Comparison of ENCODE assay signal across 17 cellular contexts in the genomic region with DNA sequence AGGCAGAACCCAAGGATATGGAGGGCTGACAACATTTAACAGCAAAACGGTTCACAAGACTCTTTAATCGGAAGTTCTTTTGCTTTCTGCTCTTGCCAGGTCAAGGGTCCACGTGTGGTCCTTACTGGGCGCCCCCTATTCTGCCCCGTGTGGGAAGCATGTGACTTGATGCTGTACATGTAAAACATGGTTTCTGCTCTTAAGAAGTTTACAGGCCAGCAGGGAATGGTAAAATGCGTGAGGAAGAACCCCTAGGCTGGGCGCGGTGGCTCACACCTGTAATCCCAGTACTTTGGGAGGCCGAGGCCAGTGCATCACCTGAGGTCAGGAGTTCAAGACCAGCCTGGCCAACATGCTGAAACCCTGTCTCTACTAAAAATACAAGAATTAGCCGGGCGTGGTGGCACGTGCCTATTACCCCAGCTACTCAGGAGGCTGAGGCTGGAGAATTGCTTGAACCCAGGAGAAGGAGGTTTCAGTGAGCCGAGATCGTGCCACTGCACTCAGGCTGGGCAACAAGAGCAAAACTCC. TPM values are rescaled to one million over a fixed set of nuclear protein-coding genes. Genes with fewer than 3 reads are reported as not detected.
A peak's percentile ranks its signal among the peaks of the same experiment; 100 is the strongest.
DNase-seq lines count a peak whose midpoint lies in the region; ATAC-seq and TF ChIP-seq lines count a peak whose summit lies in the region.
"Had no signal": no experiment of that assay in that cellular context is flagged by ENCODE, and none has a peak within 500 bp of the region (broad histone marks: within the 10 kb centered on the region; RNA-seq: fewer than 3 reads in every experiment).

No MANE protein-coding gene starts in this region.

- no peaks in the 10 kb centered on the region for H3K9me3 ChIP-seq in stomach
- H3K9me3 ChIP-seq: A549, MG63, pancreas had no signal

- peaks cover 20 to 86% (median 55%) of the 10 kb centered on the region in 4 donors for H3K4me1 ChIP-seq in stomach

- peaks cover 62 to 93% (median 87%) of the 10 kb centered on the region in 4 donors for H3K36me3 ChIP-seq in stomach

- TF ChIP-seq POLR2A in stomach (IDR thresholded peaks at IDR 0.05) = no peak

- TF ChIP-seq CTCF in endothelial cell (IDR thresholded peaks at IDR 0.05; ENCODE audit: unreplicated experiment) (no peak), stomach (IDR thresholded peaks at IDR 0.05) (no peak)

- DNase-seq in activated T-cell treated with anti-CD3 and anti-CD28 coated beads, Interleukin-2, amount 50 U/mL, for 72 hours = no peak
- no peak for DNase-seq in activated T-cell treated with anti-CD3 and anti-CD28 coated beads, Interleukin-2, amount 50 U/mL, for 1 hour
- DNase-seq in T-cell = no peak
- no peak for DNase-seq in endothelial cell (ENCODE audit: low spot score)
- peak; percentile 16 for DNase-seq in stomach
- no peak for DNase-seq in NCI-H2227 treated with DMSO at 0.1 percent for 48 hours (lab: John Stamatoyannopoulos, UW)
- DNase-seq: activated CD4-positive, alpha-beta T cell treated with anti-CD3 and anti-CD28 coated beads for 48 hours; anterior cingulate cortex; effector CD4-positive, alpha-beta T cell; H7; MG63; pancreas; RPMI8226; stimulated activated CD4-positive, alpha-beta T cell treated with anti-CD3 and anti-CD28 coated beads, Interleukin-2, amount 100 ng/mL, for 48 hours had no signal

- H3K27ac ChIP-seq in stomach = no peak overlapping the region
- H3K27ac ChIP-seq: A549, pancreas had no signal

- WGBS in stomach, 5 donors = 86 to 90% (median 89%) methylated on average over 14 of the region's 14 CpGs

- no peak overlapping the region for H3K4me3 ChIP-seq in stomach
- H3K4me3 ChIP-seq: A549, MG63, pancreas had no signal

- peaks cover 91% of the 10 kb centered on the region for H3K4me1 Mint-ChIP-seq in activated T-cell treated with anti-CD3 and anti-CD28 coated beads, Interleukin-2, amount 50 U/mL, for 72 hours (ENCODE audit: low read depth)
- H3K4me1 Mint-ChIP-seq in T-cell (peaks cover 81 to 91% (median 89%) of the 10 kb centered on the region in 3 donors), endothelial cell (ENCODE audit: unreplicated experiment) (peaks cover 8% of the 10 kb centered on the region)

- H3K27me3 Mint-ChIP-seq in activated T-cell treated with anti-CD3 and anti-CD28 coated beads, Interleukin-2, amount 50 U/mL, for 72 hours (ENCODE audit: low read depth) = no peaks in the 10 kb centered on the region
- H3K27me3 Mint-ChIP-seq in T-cell = no peaks in the 10 kb centered on the region
- peaks cover 7% of the 10 kb centered on the region for H3K27me3 Mint-ChIP-seq in endothelial cell (ENCODE audit: unreplicated experiment)

- H3K27me3 ChIP-seq in stomach = no peaks in the 10 kb centered on the region
- H3K27me3 ChIP-seq: MG63, pancreas had no signal

- CTCF ChIA-PET in T-cell (lab: Charles Lee) = no interaction called here

- TF ChIP-seq EP300 in stomach (IDR thresholded peaks at IDR 0.05) = no peak

- peaks cover 21 to 66% of the 10 kb centered on the region in 2 donors for H3K36me3 Mint-ChIP-seq in activated T-cell treated with anti-CD3 and anti-CD28 coated beads, Interleukin-2, amount 50 U/mL, for 72 hours (ENCODE audit: insufficient read depth in 2 of 2)
- H3K36me3 Mint-ChIP-seq in T-cell (peaks cover 66% of the 10 kb centered on the region), endothelial cell (ENCODE audit: low read depth, unreplicated experiment) (peaks cover 60% of the 10 kb centered on the region)

- POLR2A ChIA-PET in T-cell (lab: Charles Lee) = interaction anchor here in 1 of 2 donors (0.6 to 0.7 kb wide), 2 partner anchors 13 to 109 kb away, joined by 4 to 7 read pairs; no protein-coding TSS in a partner anchor

- H3K9me3 Mint-ChIP-seq in activated T-cell treated with anti-CD3 and anti-CD28 coated beads, Interleukin-2, amount 50 U/mL, for 72 hours = no peaks in the 10 kb centered on the region
- H3K9me3 Mint-ChIP-seq in T-cell (no peaks in the 10 kb centered on the region), endothelial cell (ENCODE audit: unreplicated experiment) (no peaks in the 10 kb centered on the region)

- H3K4me3 Mint-ChIP-seq in activated T-cell treated with anti-CD3 and anti-CD28 coated beads, Interleukin-2, amount 50 U/mL, for 72 hours = peak overlapping the region; percentile 27 to 34
- H3K4me3 Mint-ChIP-seq in T-cell (peak overlapping the region in 1 of 3 donors; percentile 64), endothelial cell (ENCODE audit: unreplicated experiment) (peak overlapping the region; percentile 56)

- intact Hi-C loops in stomach (cut with DNase I; ENCODE audit: low total_unique reads) = loop anchor here (10.0 kb wide), 2 partner anchors 340 to 370 kb away; no protein-coding TSS in a partner anchor

- ATAC-seq in activated T-cell treated with anti-CD3 and anti-CD28 coated beads, Interleukin-2, amount 50 U/mL, for 72 hours (replicated peaks in 1 of 2) = no peak
- ATAC-seq in T-cell (replicated peaks in 1 of 4) (no peak), GM21360 (IDR thresholded peaks at IDR 0.05; ENCODE audit: unreplicated experiment) (no peak), HG03095 (IDR thresholded peaks at IDR 0.05; ENCODE audit: unreplicated experiment) (no peak)
- ATAC-seq: A549, pancreas had no signal

- peak overlapping the region; percentile 54 for H3K27ac Mint-ChIP-seq in activated T-cell treated with anti-CD3 and anti-CD28 coated beads, Interleukin-2, amount 50 U/mL, for 72 hours
- H3K27ac Mint-ChIP-seq in T-cell (peak overlapping the region; percentile 55 to 79), endothelial cell (ENCODE audit: unreplicated experiment) (no peak overlapping the region)

RNA-seq across cellular contexts. Expression of a gene that starts 19.3 kb away (rescaled TPM):
- total RNA-seq in activated T-cell treated with anti-CD3 and anti-CD28 coated beads, Interleukin-2, amount 50 U/mL, for 72 hours = 10 to 100 TPM; 66.4 to 67.2 TPM
- 10 to 100 TPM; 57.6 to 92.4 (median 87.5) TPM for total RNA-seq in T-cell
- total RNA-seq in endothelial cell (ENCODE audit: unreplicated experiment) = 76.7 TPM
- 10 to 100 TPM; 24.3 to 40.2 (median 31.7) TPM for total RNA-seq in stomach
- polyA plus RNA-seq in stomach = 1 to 10 TPM; 6.3 to 9.6 (median 7.1) TPM
